In genomic region chr7:21346297-21346696, GRCh38 we compare ENCODE assay signal across 20 cellular contexts.
A peak's percentile ranks its signal among the peaks of the same experiment; 100 is the strongest.
DNase-seq lines count a peak whose midpoint lies in the region; ATAC-seq and TF ChIP-seq lines count a peak whose summit lies in the region.
"Had no signal": no experiment of that assay in that cellular context is flagged by ENCODE, and none has a peak within 500 bp of the region (broad histone marks: within the 10 kb centered on the region; RNA-seq: fewer than 3 reads in every experiment).

No MANE protein-coding gene starts in this region.

- no peak for TF ChIP-seq CTCF in GM06990 (IDR thresholded peaks at IDR 0.05; ENCODE audit: insufficient read depth, low read length, poor library complexity, severe bottlenecking)

- no peak overlapping the region for H3K4me3 Mint-ChIP-seq in activated naive CD4-positive, alpha-beta T cell treated with anti-CD3 and anti-CD28 coated beads for 36 hours
- H3K4me3 Mint-ChIP-seq: CD8-positive, alpha-beta memory T cell; T-cell; T-helper 2 cell treated with Interferon-gamma antibody and Interleukin-4, amounts not matched to agents 5 μg/mL and 100 μg/mL, for 36 hours had no signal

- H3K27ac Mint-ChIP-seq in activated naive CD4-positive, alpha-beta T cell treated with anti-CD3 and anti-CD28 coated beads for 36 hours = no peak overlapping the region
- H3K27ac Mint-ChIP-seq: CD8-positive, alpha-beta memory T cell; T-cell; T-helper 2 cell treated with Interferon-gamma antibody and Interleukin-4, amounts not matched to agents 5 μg/mL and 100 μg/mL, for 36 hours had no signal

- CTCF ChIA-PET in activated naive CD4-positive, alpha-beta T cell treated with anti-CD3 and anti-CD28 coated beads for 36 hours (lab: Charles Lee) = interaction anchor here (0.6 kb wide), 1 partner anchor 36 kb away, joined by 4 read pairs; no protein-coding TSS in a partner anchor

- H3K36me3 ChIP-seq in GM06990 (ENCODE audit: control insufficient read depth, insufficient read depth, low read length) = no peaks in the 10 kb centered on the region
- H3K36me3 ChIP-seq: SJCRH30 had no signal

- DNase-seq in GM06990 (ENCODE audit: extremely low read depth, insufficient read length) (peak; percentile 39), NCI-H82 (lab: John Stamatoyannopoulos, UW) (peak; percentile 69), T-helper 9 cell (no peak)
- DNase-seq in activated CD8-positive, alpha-beta memory T cell treated with anti-CD3 and anti-CD28 coated beads, Interleukin-2, amount 50 U/mL, for 4 hours = no peak
- DNase-seq in activated naive CD4-positive, alpha-beta T cell treated with anti-CD3 and anti-CD28 coated beads for 36 hours = no peak
- DNase-seq: CD8-positive, alpha-beta memory T cell; DMS79; KBM-7; NCI-H1092 treated with DMSO at 0.1 percent for 48 hours; NCI-H1436 treated with DMSO at 0.1 percent for 48 hours; NCI-H1930; NCI-H2227 treated with DMSO at 0.1 percent for 48 hours; NCI-H510A; NCI-H748 treated with DMSO at 0.1 percent for 48 hours; SJCRH30; T-cell had no signal

- H3K4me3 ChIP-seq in GM06990 (replicated peaks; ENCODE audit: low read depth, low read length) = no peak overlapping the region
- H3K4me3 ChIP-seq: SJCRH30 had no signal

- no peaks in the 10 kb centered on the region for H3K36me3 Mint-ChIP-seq in activated naive CD4-positive, alpha-beta T cell treated with anti-CD3 and anti-CD28 coated beads for 36 hours (ENCODE audit: low read depth)
- H3K36me3 Mint-ChIP-seq: CD8-positive, alpha-beta memory T cell; T-cell had no signal

- H3K9me3 Mint-ChIP-seq in activated naive CD4-positive, alpha-beta T cell treated with anti-CD3 and anti-CD28 coated beads for 36 hours = no peaks in the 10 kb centered on the region
- H3K9me3 Mint-ChIP-seq: CD8-positive, alpha-beta memory T cell; T-cell had no signal

- no peaks in the 10 kb centered on the region for H3K27me3 Mint-ChIP-seq in activated naive CD4-positive, alpha-beta T cell treated with anti-CD3 and anti-CD28 coated beads for 36 hours (ENCODE audit: low read depth)
- H3K27me3 Mint-ChIP-seq: CD8-positive, alpha-beta memory T cell; T-cell had no signal

- H3K27me3 ChIP-seq in GM06990 (replicated peaks; ENCODE audit: control insufficient read depth, insufficient read depth, low read length) = no peaks in the 10 kb centered on the region
- H3K27me3 ChIP-seq: SJCRH30 had no signal

- no peaks in the 10 kb centered on the region for H3K4me1 Mint-ChIP-seq in activated naive CD4-positive, alpha-beta T cell treated with anti-CD3 and anti-CD28 coated beads for 36 hours (ENCODE audit: low read depth)

- ATAC-seq in GM18498 (IDR thresholded peaks at IDR 0.05; ENCODE audit: unreplicated experiment) = peak; percentile 61
- peak; percentile 54 for ATAC-seq in GM19351 (IDR thresholded peaks at IDR 0.05; ENCODE audit: unreplicated experiment)
- ATAC-seq in HG03025 (IDR thresholded peaks at IDR 0.05; ENCODE audit: low FRiP score, unreplicated experiment) = no peak
- ATAC-seq: T-cell had no signal

- intact Hi-C loops in activated naive CD4-positive, alpha-beta T cell treated with anti-CD3 and anti-CD28 coated beads for 36 hours (cut with micrococcal nuclease) = no loop called here

Comparison
In these comparisons a context has a peak if more than half of its experiments do, and no peak if none do; other contexts are left out.
1. DNase-seq: peak in GM06990 (single experiment) and NCI-H82 (single experiment); none in T-helper 9 cell (single experiment), activated CD8-positive, alpha-beta memory T cell treated with anti-CD3 and anti-CD28 coated beads, Interleukin-2, amount 50 U/mL, for 4 hours (single experiment) and activated naive CD4-positive, alpha-beta T cell treated with anti-CD3 and anti-CD28 coated beads for 36 hours (single experiment).